Comparison of ENCODE assay signal across 20 cellular contexts in genomic region chr9:37622462-37622861, GRCh38. TPM values are rescaled to one million over a fixed set of nuclear protein-coding genes. Genes with fewer than 3 reads are reported as not detected.
"Had no signal": no experiment of that assay in that cellular context is flagged by ENCODE, and none has a peak within 500 bp of the region (broad histone marks: within the 10 kb centered on the region; RNA-seq: fewer than 3 reads in every experiment).

No MANE protein-coding gene starts in this region.

- H3K36me3 ChIP-seq: cardiac muscle cell, left ventricle myocardium inferior, tibial artery, uterus had no signal

- ATAC-seq: activated CD8-positive, alpha-beta T cell treated with anti-CD3 and anti-CD28 coated beads, Interleukin-2, amount 10 ng/mL, durations not matched to agents 7 days and 5 days; foreskin keratinocyte; mucosa of descending colon; natural killer cell; stimulated activated naive B cell treated with anti-CD40 and anti-IgM and Interleukin-4, amounts not matched to agents 10 μg/mL and 1 μg/mL and 100 μg/mL, for 72 hours had no signal

- H3K9me3 ChIP-seq: left ventricle myocardium inferior, mucosa of descending colon, tibial artery, uterus had no signal

- H3K4me3 ChIP-seq: cardiac muscle cell, left ventricle myocardium inferior, mucosa of descending colon, tibial artery, uterus had no signal

- H3K27me3 ChIP-seq: cardiac muscle cell, uterus had no signal

- H3K27ac ChIP-seq: cardiac muscle cell, foreskin keratinocyte, left ventricle myocardium inferior, tibial artery, uterus had no signal

- H3K4me1 ChIP-seq: left ventricle myocardium inferior, tibial artery, uterus had no signal

- DNase-seq: activated B cell treated with CpG ODN at 0.5 μM for 24 hours; activated CD4-positive, alpha-beta T cell treated with anti-CD3 and anti-CD28 coated beads for 48 hours; activated CD8-positive, alpha-beta memory T cell treated with anti-CD3 and anti-CD28 coated beads, Interleukin-2, amount 50 U/mL, for 4 hours; activated CD8-positive, alpha-beta T cell treated with anti-CD3 and anti-CD28 coated beads, Interleukin-2, amount 10 ng/mL, durations not matched to agents 7 days and 5 days; activated effector memory CD4-positive, alpha-beta T cell treated with anti-CD3 and anti-CD28 coated beads, Interleukin-2, amount 50 U/mL, for 16 hours; activated T-cell treated with anti-CD3 and anti-CD28 coated beads, Interleukin-2, amount 50 U/mL, for 48 hours; erythroblast; foreskin keratinocyte; glutamatergic neuron; hypothalamus; kidney; left ventricle myocardium inferior; mucosa of descending colon; natural killer cell; nucleus accumbens; stimulated activated CD4-positive, alpha-beta T cell treated with anti-CD3 and anti-CD28 coated beads, Interleukin-2, amount 100 ng/mL, for 48 hours; stimulated activated naive B cell treated with anti-CD40 and anti-IgM and Interleukin-4, amounts not matched to agents 10 μg/mL and 1 μg/mL and 100 μg/mL, for 72 hours; tibial artery; uterus had no signal

RNA-seq across cellular contexts. Expression of gene FRMPD1, which starts 28.3 kb away (rescaled TPM):
- total RNA-seq: activated CD8-positive, alpha-beta T cell treated with anti-CD3 and anti-CD28 coated beads, Interleukin-2, amount 10 ng/mL, durations not matched to agents 7 days and 5 days; natural killer cell had no signal
